Comparison of ENCODE assay signal across 17 cellular contexts in the genomic region with DNA sequence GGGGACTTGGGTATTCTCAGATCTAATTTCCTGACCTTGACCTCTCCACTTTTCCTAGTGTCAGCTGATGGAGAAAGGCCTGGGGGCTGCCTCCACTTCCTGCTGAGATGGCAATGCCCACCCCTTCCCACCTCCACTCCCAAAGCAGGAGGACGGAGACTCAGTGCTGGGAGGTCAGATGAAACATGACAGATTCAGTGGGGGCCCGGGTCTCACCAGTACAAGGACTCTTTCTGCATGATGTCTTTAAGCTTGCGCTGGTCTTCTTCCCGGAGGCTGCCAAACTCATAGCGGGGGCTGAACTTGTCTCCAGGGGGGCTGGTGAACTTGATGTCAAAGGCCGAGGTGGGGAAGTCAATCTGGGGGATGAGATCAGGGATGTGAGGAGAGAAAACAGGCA. TPM values are rescaled to one million over a fixed set of nuclear protein-coding genes. Genes with fewer than 3 reads are reported as not detected.
A peak's percentile ranks its signal among the peaks of the same experiment; 100 is the strongest.
DNase-seq lines count a peak whose midpoint lies in the region; ATAC-seq and TF ChIP-seq lines count a peak whose summit lies in the region.
"Had no signal": no experiment of that assay in that cellular context is flagged by ENCODE, and none has a peak within 500 bp of the region (broad histone marks: within the 10 kb centered on the region; RNA-seq: fewer than 3 reads in every experiment).

No MANE protein-coding gene starts in this region.

- peak overlapping the region in 1 of 5 donors; percentile 21 for H3K9ac ChIP-seq in subcutaneous abdominal adipose tissue (ENCODE audit: low read length in 5 of 5)

- no peaks in the 10 kb centered on the region for H3K9me3 Mint-ChIP-seq in central memory CD8-positive, alpha-beta T cell
- no peaks in the 10 kb centered on the region for H3K9me3 Mint-ChIP-seq in nephron progenitor cell
- H3K9me3 Mint-ChIP-seq: activated CD4-positive, alpha-beta T cell treated with anti-CD3 and anti-CD28 coated beads, Interleukin-2, amount 10 ng/mL, durations not matched to agents 24 days and 14 days; activated naive CD8-positive, alpha-beta T cell treated with anti-CD3 and anti-CD28 coated beads, Interleukin-2, amount 10 ng/mL, durations not matched to agents 7 days and 5 days; stimulated activated naive CD8-positive, alpha-beta T cell treated with anti-CD3 and anti-CD28 coated beads, Interleukin-15, Interleukin-2, amounts not matched to agents 100 ng/mL and 50 ng/mL, for 24 hours had no signal

- intact Hi-C loops in right cardiac atrium (cut with DNase I): loop anchor here (2.0 to 5.0 kb wide), 2 partner anchors 55 to 56 kb away; no protein-coding TSS in a partner anchor

- no peak for TF ChIP-seq CTCF in cardiac muscle cell (IDR thresholded peaks at IDR 0.05; ENCODE audit: low read depth, low read length)
- TF ChIP-seq CTCF in nephron progenitor cell (IDR thresholded peaks at IDR 0.05): no peak

- no peaks in the 10 kb centered on the region for H3K27me3 Mint-ChIP-seq in central memory CD8-positive, alpha-beta T cell
- no peaks in the 10 kb centered on the region for H3K27me3 Mint-ChIP-seq in nephron progenitor cell (ENCODE audit: low read depth, poor library complexity)
- H3K27me3 Mint-ChIP-seq: activated CD4-positive, alpha-beta T cell treated with anti-CD3 and anti-CD28 coated beads, Interleukin-2, amount 10 ng/mL, durations not matched to agents 24 days and 14 days; activated naive CD8-positive, alpha-beta T cell treated with anti-CD3 and anti-CD28 coated beads, Interleukin-2, amount 10 ng/mL, durations not matched to agents 7 days and 5 days; stimulated activated naive CD8-positive, alpha-beta T cell treated with anti-CD3 and anti-CD28 coated beads, Interleukin-15, Interleukin-2, amounts not matched to agents 100 ng/mL and 50 ng/mL, for 24 hours had no signal

- WGBS in right cardiac atrium: 67% methylated on average over 6 of the region's 6 CpGs

- H3K36me3 ChIP-seq in cardiac muscle cell: peaks cover 41% of the 10 kb centered on the region
- H3K36me3 ChIP-seq in subcutaneous abdominal adipose tissue (ENCODE audit: control insufficient read depth in 5 of 5, insufficient read depth in 5 of 5, low read length in 5 of 5): peaks cover 4 to 98% (median 85%) of the 10 kb centered on the region in 5 donors
- H3K36me3 ChIP-seq: ovary had no signal

- H3K9me3 ChIP-seq in cardiac muscle cell (ENCODE audit: low read depth) (no peaks in the 10 kb centered on the region), right cardiac atrium (ENCODE audit: control insufficient read depth, low read length) (no peaks in the 10 kb centered on the region), subcutaneous abdominal adipose tissue (ENCODE audit: control insufficient read depth in 5 of 5, low read length in 5 of 5) (no peaks in the 10 kb centered on the region)
- H3K9me3 ChIP-seq: gastroesophageal sphincter, ovary had no signal

- H3K27me3 ChIP-seq in cardiac muscle cell (no peaks in the 10 kb centered on the region), right cardiac atrium (ENCODE audit: control insufficient read depth, insufficient read depth) (no peaks in the 10 kb centered on the region), subcutaneous abdominal adipose tissue (ENCODE audit: control insufficient read depth in 5 of 5, insufficient read depth in 4 of 5, low read length in 5 of 5) (no peaks in the 10 kb centered on the region)
- H3K27me3 ChIP-seq: gastroesophageal sphincter, ovary had no signal

- H3K4me1 ChIP-seq in cardiac muscle cell (ENCODE audit: low read depth): peaks cover 25% of the 10 kb centered on the region
- H3K4me1 ChIP-seq in right cardiac atrium (ENCODE audit: control insufficient read depth, insufficient read depth, low read length): peaks cover 21% of the 10 kb centered on the region
- peaks cover 9 to 64% (median 43%) of the 10 kb centered on the region in 5 donors for H3K4me1 ChIP-seq in subcutaneous abdominal adipose tissue (ENCODE audit: control insufficient read depth in 5 of 5, insufficient read depth in 5 of 5, low read length in 5 of 5)

- H3K4me1 Mint-ChIP-seq in central memory CD8-positive, alpha-beta T cell: peaks cover 12% of the 10 kb centered on the region
- H3K4me1 Mint-ChIP-seq in nephron progenitor cell: peaks cover 49% of the 10 kb centered on the region

- H3K27ac ChIP-seq in cardiac muscle cell: peak overlapping the region; percentile 67
- H3K27ac ChIP-seq in right cardiac atrium (ENCODE audit: low read length): no peak overlapping the region
- peak overlapping the region; percentile 46 for H3K27ac ChIP-seq in subcutaneous abdominal adipose tissue (ENCODE audit: low read depth, low read length)
- H3K27ac ChIP-seq: ovary had no signal

- peak overlapping the region; percentile 91 for H3K27ac Mint-ChIP-seq in central memory CD8-positive, alpha-beta T cell (ENCODE audit: low read depth)
- H3K27ac Mint-ChIP-seq in nephron progenitor cell: peak overlapping the region; percentile 94
- H3K27ac Mint-ChIP-seq: stimulated activated naive CD8-positive, alpha-beta T cell treated with anti-CD3 and anti-CD28 coated beads, Interleukin-15, Interleukin-2, amounts not matched to agents 100 ng/mL and 50 ng/mL, for 24 hours had no signal

- peaks cover 23% of the 10 kb centered on the region for H3K36me3 Mint-ChIP-seq in central memory CD8-positive, alpha-beta T cell (ENCODE audit: insufficient read depth)
- peaks cover 61% of the 10 kb centered on the region for H3K36me3 Mint-ChIP-seq in nephron progenitor cell (ENCODE audit: low read depth)

- no peak for ATAC-seq in right cardiac atrium
- no peak for ATAC-seq in central memory CD8-positive, alpha-beta T cell (replicated peaks; ENCODE audit: extremely low read depth, poor library complexity, severe bottlenecking)
- ATAC-seq in HG03039 (IDR thresholded peaks at IDR 0.05; ENCODE audit: unreplicated experiment): no peak

- H3K4me3 ChIP-seq in cardiac muscle cell (no peak overlapping the region), right cardiac atrium (ENCODE audit: low read length) (no peak overlapping the region), subcutaneous abdominal adipose tissue (ENCODE audit: low read depth in 1 of 5, low read length in 5 of 5) (no peak overlapping the region)
- H3K4me3 ChIP-seq: gastroesophageal sphincter, ovary had no signal

- no peak overlapping the region for H3K4me3 Mint-ChIP-seq in central memory CD8-positive, alpha-beta T cell
- H3K4me3 Mint-ChIP-seq in nephron progenitor cell: peak overlapping the region; percentile 73
- H3K4me3 Mint-ChIP-seq: activated CD4-positive, alpha-beta T cell treated with anti-CD3 and anti-CD28 coated beads, Interleukin-2, amount 10 ng/mL, durations not matched to agents 24 days and 14 days; activated naive CD8-positive, alpha-beta T cell treated with anti-CD3 and anti-CD28 coated beads, Interleukin-2, amount 10 ng/mL, durations not matched to agents 7 days and 5 days; stimulated activated naive CD8-positive, alpha-beta T cell treated with anti-CD3 and anti-CD28 coated beads, Interleukin-15, Interleukin-2, amounts not matched to agents 100 ng/mL and 50 ng/mL, for 24 hours had no signal

- no peak for DNase-seq in cardiac muscle cell (ENCODE audit: low read depth in 1 of 2, low spot score in 1 of 2)
- DNase-seq in right cardiac atrium: no peak
- no peak for DNase-seq in central memory CD8-positive, alpha-beta T cell (ENCODE audit: low spot score in 2 of 2)
- no peak for DNase-seq in nephron progenitor cell
- DNase-seq in activated CD8-positive, alpha-beta memory T cell treated with anti-CD3 and anti-CD28 coated beads for 24 hours: no peak
- DNase-seq in amygdala (lab: John Stamatoyannopoulos, UW): no peak
- DNase-seq: activated CD4-positive, alpha-beta T cell treated with anti-CD3 and anti-CD28 coated beads, Interleukin-2, amount 10 ng/mL, durations not matched to agents 24 days and 14 days; activated naive CD8-positive, alpha-beta T cell treated with anti-CD3 and anti-CD28 coated beads, Interleukin-2, amount 10 ng/mL, durations not matched to agents 7 days and 5 days; activated T-cell treated with anti-CD3 and anti-CD28 coated beads, Interleukin-2, amount 50 U/mL, for 1 hour; cerebellar nuclear complex; MM.1S; T1000 had no signal

RNA-seq across cellular contexts. Expression of gene PPP1R15B, which starts 35.6 kb away (rescaled TPM):
- total RNA-seq in cardiac muscle cell: 24.9 and 27.0 TPM in 2 replicates
- polyA plus RNA-seq in cardiac muscle cell: 15.7 and 19.8 TPM in 2 replicates
- total RNA-seq in right cardiac atrium: 10 to 100 TPM; 20.0 to 36.3 (median 23.9) TPM
- 14.2 TPM for polyA plus RNA-seq in right cardiac atrium

RNA-seq across cellular contexts. Expression of gene PIK3C2B, which starts 47.4 kb away (rescaled TPM):
- 23.3 and 36.1 TPM in 2 replicates for total RNA-seq in cardiac muscle cell
- polyA plus RNA-seq in cardiac muscle cell: 10.4 and 11.2 TPM in 2 replicates
- total RNA-seq in right cardiac atrium: 10 to 100 TPM; 24.9 to 32.7 (median 29.0) TPM
- polyA plus RNA-seq in right cardiac atrium: 13.3 TPM
